In the genomic region with DNA sequence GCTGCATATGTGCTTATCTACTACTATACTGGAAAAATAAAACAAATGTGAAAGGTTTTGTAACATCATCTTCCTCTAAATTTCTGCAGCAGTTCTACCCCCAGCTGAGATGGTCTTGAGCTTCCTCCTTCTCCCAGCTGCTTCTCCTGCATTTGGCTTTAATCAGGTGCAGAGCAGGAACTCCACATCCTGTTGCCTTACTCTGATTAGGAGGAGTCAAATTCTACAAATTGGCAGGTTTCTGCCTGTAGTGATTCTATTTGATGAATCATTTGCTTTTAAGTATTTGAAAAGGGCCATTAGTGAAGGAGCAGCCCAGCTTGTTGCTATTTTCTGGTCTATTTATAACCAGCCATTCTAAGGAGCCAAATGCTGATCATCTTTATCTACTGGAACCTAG, we compare ENCODE assay signal across 1 cellular context.
TF ChIP-seq lines count a peak whose summit lies in the region.

No MANE protein-coding gene starts in this region.

TF ChIP-seq in GM23338, 12 proteins besides CTCF, POLR2A, EP300 and RAD21:
- TF ChIP-seq ZNF462 (CRISPR knock-in tag; IDR thresholded peaks at IDR 0.05) (0 out of 2 replicates have a peak, but pooled peaks have one; percentile 13), ZNF331 (CRISPR knock-in tag; IDR thresholded peaks at IDR 0.05; ENCODE audit: low read depth) (no peak)
